ENCODE assay signal across 10 cellular contexts in genomic region chr19:57748029-57748428, GRCh38. TPM values are rescaled to one million over a fixed set of nuclear protein-coding genes. Genes with fewer than 3 reads are reported as not detected.
A peak's percentile ranks its signal among the peaks of the same experiment; 100 is the strongest.
DNase-seq lines count a peak whose midpoint lies in the region; ATAC-seq, FAIRE-seq and TF ChIP-seq lines count a peak whose summit lies in the region.
"Had no signal": no experiment of that assay in that cellular context is flagged by ENCODE, and none has a peak within 500 bp of the region (broad histone marks: within the 10 kb centered on the region; RNA-seq: fewer than 3 reads in every experiment).

No MANE protein-coding gene starts in this region.

- H3K36me3 Mint-ChIP-seq in astrocyte (ENCODE audit: low read depth, unreplicated experiment), result peaks cover 23% of the 10 kb centered on the region

- H3K9me3 ChIP-seq in heart right ventricle, result peaks cover 0 to 59% (median 45%) of the 10 kb centered on the region in 11 donors
- H3K9me3 ChIP-seq in astrocyte (ENCODE audit: insufficient read depth, low read depth, low read length), result peaks cover 29% of the 10 kb centered on the region
- H3K9me3 ChIP-seq in lower lobe of right lung, result peaks cover 51% of the 10 kb centered on the region
- peaks cover 21% of the 10 kb centered on the region for H3K9me3 ChIP-seq in thymus (ENCODE audit: control insufficient read depth)

- intact Hi-C loops in heart right ventricle (cut with DNase I) (loop anchor here in 5 of 10 donors (5.0 to 10.0 kb wide), 4 partner anchors 69 to 407 kb away; partner anchors contain the start of genes ZNF329 (in 3 of the 5) and ZNF814 (in 1 of the 5)), Right ventricle myocardium inferior (cut with DNase I) (loop anchor here (5.0 kb wide), 1 partner anchor 404 kb away; the partner anchor contains the start of gene ZNF329), lower lobe of right lung (cut with DNase I) (no loop called here)

- no peak for FAIRE-seq in astrocyte (lab: Jason Lieb, UNC)

- peaks cover 2 to 53% (median 39%) of the 10 kb centered on the region in 9 donors for H3K36me3 ChIP-seq in heart right ventricle
- H3K36me3 ChIP-seq in astrocyte (ENCODE audit: insufficient read depth, low read length), result peaks cover 16% of the 10 kb centered on the region
- peaks cover 34% of the 10 kb centered on the region for H3K36me3 ChIP-seq in lower lobe of right lung
- peaks cover 49% of the 10 kb centered on the region for H3K36me3 ChIP-seq in thymus (ENCODE audit: control insufficient read depth, insufficient read depth)

- WGBS in heart right ventricle, 2 donors, result 96 to 99% methylated on average over 3 of the region's 3 CpGs
- 98% methylated on average over 3 of the region's 3 CpGs for WGBS in thymus

- no peak for ATAC-seq in heart right ventricle
- ATAC-seq in Right ventricle myocardium inferior, result no peak
- no peak for ATAC-seq in lower lobe of right lung
- no peak for ATAC-seq in GM19023 (IDR thresholded peaks at IDR 0.05; ENCODE audit: unreplicated experiment)

- H3K27ac ChIP-seq in heart right ventricle (peak overlapping the region in 1 of 10 donors; percentile 91), astrocyte (ENCODE audit: low read depth, low read length) (no peak overlapping the region), lower lobe of right lung (no peak overlapping the region), thymus (ENCODE audit: low read depth) (no peak overlapping the region)

- H4K20me1 ChIP-seq in astrocyte (ENCODE audit: insufficient read depth, low read length), result peaks cover 15% of the 10 kb centered on the region

- no peak overlapping the region for H2AFZ ChIP-seq in astrocyte (ENCODE audit: low read depth, low read length)

- peak overlapping the region; percentile 21 for H3K27ac Mint-ChIP-seq in astrocyte (ENCODE audit: unreplicated experiment)

- H3K9ac ChIP-seq in astrocyte (ENCODE audit: low read length), result no peak overlapping the region

- no peak for DNase-seq in heart right ventricle
- DNase-seq in Right ventricle myocardium inferior (ENCODE audit: missing footprints), result no peak
- no peak for DNase-seq in astrocyte (ENCODE audit: low read depth)
- no peak for DNase-seq in lower lobe of right lung
- no peak for DNase-seq in HCEC 1CT
- no peak for DNase-seq in anterior cingulate cortex (lab: John Stamatoyannopoulos, UW)
- DNase-seq: DMS 273 treated with DMSO at 0.1 percent for 48 hours, occipital lobe had no signal

- peak overlapping the region; percentile 99 for H3K4me3 Mint-ChIP-seq in astrocyte (ENCODE audit: unreplicated experiment)

- H3K27me3 Mint-ChIP-seq in astrocyte (ENCODE audit: low read depth, unreplicated experiment), result no peaks in the 10 kb centered on the region

- H3K4me1 ChIP-seq in heart right ventricle (peaks cover 0 to 36% (median 24%) of the 10 kb centered on the region in 9 donors), astrocyte (ENCODE audit: insufficient read depth, low read length) (peaks cover 6% of the 10 kb centered on the region), lower lobe of right lung (peaks cover 16% of the 10 kb centered on the region), thymus (ENCODE audit: control insufficient read depth, insufficient read depth, low read length) (peaks cover 19% of the 10 kb centered on the region)

- H3K27me3 ChIP-seq in heart right ventricle (no peaks in the 10 kb centered on the region), astrocyte (ENCODE audit: insufficient read depth, low read length) (no peaks in the 10 kb centered on the region), lower lobe of right lung (ENCODE audit: low read depth) (no peaks in the 10 kb centered on the region), thymus (ENCODE audit: control insufficient read depth, insufficient read depth) (no peaks in the 10 kb centered on the region)

- peak overlapping the region; percentile 90 for H3K4me2 ChIP-seq in astrocyte (ENCODE audit: low read length)

- H3K4me1 Mint-ChIP-seq in astrocyte (ENCODE audit: low read depth, unreplicated experiment), result peaks cover 22% of the 10 kb centered on the region

- peak overlapping the region in 9 of 10 donors; percentile 71 to 97 (median 89) for H3K4me3 ChIP-seq in heart right ventricle
- H3K4me3 ChIP-seq in astrocyte (ENCODE audit: insufficient read depth, low read depth, low read length), result no peak overlapping the region
- peak overlapping the region; percentile 99 for H3K4me3 ChIP-seq in lower lobe of right lung
- peak overlapping the region; percentile 77 for H3K4me3 ChIP-seq in thymus (ENCODE audit: low read length)

- TF ChIP-seq CTCF in heart right ventricle (IDR thresholded peaks at IDR 0.05), result no peak
- TF ChIP-seq CTCF in astrocyte (IDR thresholded peaks at IDR 0.05; ENCODE audit: insufficient read depth, low read depth, low read length), result no peak
- no peak for TF ChIP-seq CTCF in lower lobe of right lung (IDR thresholded peaks at IDR 0.05)

- H3K9me3 Mint-ChIP-seq in astrocyte (ENCODE audit: unreplicated experiment), result no peaks in the 10 kb centered on the region

- H3K79me2 ChIP-seq in astrocyte (ENCODE audit: insufficient read depth, low read length), result peaks cover 50% of the 10 kb centered on the region

RNA-seq across cellular contexts. Expression of gene ZNF776, which starts 1.4 kb away (rescaled TPM):
- total RNA-seq in heart right ventricle (10 to 100 TPM in 9 of 10 donors, 1 to 10 TPM in 1; 9.5 to 18.0 (median 13.4) TPM), Right ventricle myocardium inferior (12.5 TPM), astrocyte (17.4 and 17.5 TPM in 2 replicates), lower lobe of right lung (16.2 TPM)
- polyA plus RNA-seq in heart right ventricle (1 to 10 TPM; 4.1 to 6.5 TPM), thymus (13.8 TPM)

RNA-seq across cellular contexts. Expression of gene ZNF671, which starts 20.6 kb away (rescaled TPM):
- total RNA-seq in heart right ventricle, result 10 to 100 TPM in 1 of 10 donors, 1 to 10 TPM in 9; 5.8 to 10.4 (median 7.7) TPM
- polyA plus RNA-seq in heart right ventricle, result 1 to 10 TPM; 3.9 to 6.8 TPM
- total RNA-seq in Right ventricle myocardium inferior, result 5.8 TPM
- 8.0 and 8.2 TPM in 2 replicates for total RNA-seq in astrocyte
- total RNA-seq in lower lobe of right lung, result 7.3 TPM
- 19.8 TPM for polyA plus RNA-seq in thymus

RNA-seq across cellular contexts. Expression of gene ZNF586, which starts 21.4 kb away (rescaled TPM):
- total RNA-seq in heart right ventricle (10 to 100 TPM in 6 of 10 donors, 1 to 10 TPM in 4; 7.6 to 14.4 (median 11.0) TPM), Right ventricle myocardium inferior (9.7 TPM), astrocyte (8.8 and 11.5 TPM in 2 replicates), lower lobe of right lung (21.8 TPM)
- polyA plus RNA-seq in heart right ventricle (1 to 10 TPM; 6.7 to 8.8 TPM), thymus (15.2 TPM)

RNA-seq across cellular contexts. Expression of gene ZNF154, which starts 39.0 kb away (rescaled TPM):
- total RNA-seq in heart right ventricle, result 1 to 10 TPM; 2.8 to 5.7 (median 4.4) TPM
- 1 to 10 TPM; 1.2 to 6.4 TPM for polyA plus RNA-seq in heart right ventricle
- total RNA-seq in Right ventricle myocardium inferior, result 3.3 TPM
- 12.7 and 13.1 TPM in 2 replicates for total RNA-seq in astrocyte
- total RNA-seq in lower lobe of right lung, result 2.5 TPM
- polyA plus RNA-seq in thymus, result 10.8 TPM
